17 cellular contexts compared by ENCODE assay signal in the genomic region with DNA sequence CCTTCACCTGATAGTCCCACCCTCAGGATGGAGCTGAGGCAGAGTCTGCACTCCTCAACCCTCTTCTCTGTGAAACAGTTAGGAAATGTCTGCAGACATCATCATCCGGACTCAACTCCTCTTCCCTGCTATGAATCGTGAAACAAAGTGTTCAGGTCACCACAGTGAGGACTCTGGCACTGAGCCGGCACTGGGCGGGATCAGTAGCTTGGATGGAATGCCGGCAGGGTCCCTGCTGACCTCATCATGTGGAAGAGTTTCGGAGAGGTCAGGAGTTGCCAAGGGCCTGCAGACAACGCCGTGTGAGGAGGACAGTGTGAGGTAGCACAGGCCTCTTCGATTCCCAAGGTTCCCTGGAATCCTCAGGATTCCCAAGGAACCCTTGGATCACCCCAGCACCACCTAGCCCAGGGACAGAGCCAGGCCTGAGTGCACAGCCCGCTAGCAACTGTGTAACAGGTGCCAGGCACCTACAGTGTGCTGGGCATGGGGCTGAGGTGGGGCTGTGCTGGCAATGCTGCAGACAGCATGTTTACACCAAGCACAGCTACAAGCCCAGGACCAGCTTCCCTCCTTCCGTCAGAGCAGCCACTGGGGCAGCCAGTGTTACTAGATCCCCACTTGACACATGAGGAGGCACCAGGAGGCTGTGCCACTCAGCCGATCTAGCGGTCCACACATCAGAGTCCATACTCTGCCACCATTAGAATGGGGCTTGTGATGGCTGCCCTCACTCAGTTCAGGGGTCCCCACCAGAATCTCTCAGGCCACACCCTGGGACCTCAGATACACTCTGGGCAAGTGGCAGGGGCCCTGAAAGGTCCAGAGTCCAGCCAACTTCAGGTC. TPM values are rescaled to one million over a fixed set of nuclear protein-coding genes. Genes with fewer than 3 reads are reported as not detected.
DNase-seq lines count a peak whose midpoint lies in the region; ATAC-seq and TF ChIP-seq lines count a peak whose summit lies in the region.
"Had no signal": no experiment of that assay in that cellular context is flagged by ENCODE, and none has a peak within 500 bp of the region (broad histone marks: within the 10 kb centered on the region; RNA-seq: fewer than 3 reads in every experiment).

No MANE protein-coding gene starts in this region.

- H3K4me3 ChIP-seq in choroid plexus epithelial cell (ENCODE audit: low read depth, low read length), result no peak overlapping the region
- H3K4me3 ChIP-seq: gastrocnemius medialis, upper lobe of left lung had no signal

- peaks cover 9% of the 10 kb centered on the region for H3K36me3 Mint-ChIP-seq in Calu3 (ENCODE audit: insufficient read depth, unreplicated experiment)
- H3K36me3 Mint-ChIP-seq in activated CD4-positive, alpha-beta memory T cell treated with anti-CD3 and anti-CD28 coated beads, Interleukin-2, amount 10 ng/mL, durations not matched to agents 7 days and 5 days (ENCODE audit: low read depth), result no peaks in the 10 kb centered on the region
- H3K36me3 Mint-ChIP-seq: T-cell had no signal

- CTCF ChIA-PET in Calu3 (lab: Charles Lee), result interaction anchor here (1.1 to 1.4 kb wide), 2 partner anchors 20 to 31 kb away, joined by 3 to 4 read pairs; no protein-coding TSS in a partner anchor
- CTCF ChIA-PET in activated CD4-positive, alpha-beta memory T cell treated with anti-CD3 and anti-CD28 coated beads, Interleukin-2, amount 10 ng/mL, durations not matched to agents 7 days and 5 days (lab: Charles Lee), result no interaction called here

- H3K4me1 Mint-ChIP-seq in Calu3 (ENCODE audit: low read depth, unreplicated experiment), result peaks cover 17% of the 10 kb centered on the region
- H3K4me1 Mint-ChIP-seq in activated CD4-positive, alpha-beta memory T cell treated with anti-CD3 and anti-CD28 coated beads, Interleukin-2, amount 10 ng/mL, durations not matched to agents 7 days and 5 days, result no peaks in the 10 kb centered on the region
- H3K4me1 Mint-ChIP-seq: T-cell had no signal

- DNase-seq in Calu3 (peak; percentile 32), choroid plexus epithelial cell (ENCODE audit: low read depth) (peak; percentile 60), kidney tubule cell (ENCODE audit: low spot score) (peak; percentile 45), retina (peak; percentile 28), NOMO-1 treated with dmso at 0.1 percent for 144 hours (lab: John Stamatoyannopoulos, UW; ENCODE audit: unreplicated experiment) (no peak), SIG-M5 treated with dmso at 0.1 percent for 504 hours (lab: John Stamatoyannopoulos, UW; ENCODE audit: unreplicated experiment) (no peak)
- DNase-seq in activated CD4-positive, alpha-beta memory T cell treated with anti-CD3 and anti-CD28 coated beads, Interleukin-2, amount 10 ng/mL, durations not matched to agents 7 days and 5 days, result no peak
- DNase-seq: activated T-cell treated with anti-CD3 and anti-CD28 coated beads, Interleukin-2, amount 50 U/mL, for 4 hours; effector CD8-positive, alpha-beta T cell; gastrocnemius medialis; NCI-H1105 treated with DMSO at 0.1 percent for 48 hours; OCI-M1; T-cell; upper lobe of left lung had no signal

- no peak for ATAC-seq in HG03025 (IDR thresholded peaks at IDR 0.05; ENCODE audit: low FRiP score, unreplicated experiment)
- ATAC-seq: activated T-cell treated with anti-CD3 and anti-CD28 coated beads, Interleukin-2, amount 50 U/mL, for 4 hours; gastrocnemius medialis; T-cell had no signal

- no peak overlapping the region for H3K4me3 Mint-ChIP-seq in Calu3 (ENCODE audit: low read depth, unreplicated experiment)
- no peak overlapping the region for H3K4me3 Mint-ChIP-seq in activated CD4-positive, alpha-beta memory T cell treated with anti-CD3 and anti-CD28 coated beads, Interleukin-2, amount 10 ng/mL, durations not matched to agents 7 days and 5 days
- H3K4me3 Mint-ChIP-seq: activated T-cell treated with anti-CD3 and anti-CD28 coated beads, Interleukin-2, amount 50 U/mL, for 4 hours; T-cell had no signal

- no peak overlapping the region for H3K27ac Mint-ChIP-seq in Calu3 (ENCODE audit: unreplicated experiment)
- no peak overlapping the region for H3K27ac Mint-ChIP-seq in activated CD4-positive, alpha-beta memory T cell treated with anti-CD3 and anti-CD28 coated beads, Interleukin-2, amount 10 ng/mL, durations not matched to agents 7 days and 5 days
- H3K27ac Mint-ChIP-seq: T-cell had no signal

- POLR2A ChIA-PET in activated CD4-positive, alpha-beta memory T cell treated with anti-CD3 and anti-CD28 coated beads, Interleukin-2, amount 10 ng/mL, durations not matched to agents 7 days and 5 days (lab: Charles Lee), result no interaction called here

- no peaks in the 10 kb centered on the region for H3K27me3 Mint-ChIP-seq in Calu3 (ENCODE audit: unreplicated experiment)
- no peaks in the 10 kb centered on the region for H3K27me3 Mint-ChIP-seq in activated CD4-positive, alpha-beta memory T cell treated with anti-CD3 and anti-CD28 coated beads, Interleukin-2, amount 10 ng/mL, durations not matched to agents 7 days and 5 days

- TF ChIP-seq CTCF in Calu3 (IDR thresholded peaks at IDR 0.05; ENCODE audit: unreplicated experiment), result no peak
- no peak for TF ChIP-seq CTCF in choroid plexus epithelial cell (conservative IDR thresholded peaks at IDR 0.05; ENCODE audit: low read depth, low read length)

- no TSS peak for BruUV-seq in Calu3 (replicated peaks; lab: Mats Ljungman, UMichigan)

- intact Hi-C loops in Calu3 (cut with micrococcal nuclease; ENCODE audit: unreplicated experiment), result no loop called here

- no peaks in the 10 kb centered on the region for H3K9me3 Mint-ChIP-seq in Calu3 (ENCODE audit: low read depth, unreplicated experiment)
- no peaks in the 10 kb centered on the region for H3K9me3 Mint-ChIP-seq in activated CD4-positive, alpha-beta memory T cell treated with anti-CD3 and anti-CD28 coated beads, Interleukin-2, amount 10 ng/mL, durations not matched to agents 7 days and 5 days
- H3K9me3 Mint-ChIP-seq: activated T-cell treated with anti-CD3 and anti-CD28 coated beads, Interleukin-2, amount 50 U/mL, for 4 hours; T-cell had no signal

RNA-seq across cellular contexts. Expression of a gene that starts 0.7 kb away (rescaled TPM):
- total RNA-seq in Calu3 (2022), result not detected in 2 replicates
- not detected for total RNA-seq in activated CD4-positive, alpha-beta memory T cell treated with anti-CD3 and anti-CD28 coated beads, Interleukin-2, amount 10 ng/mL, durations not matched to agents 7 days and 5 days
- total RNA-seq: activated T-cell treated with anti-CD3 and anti-CD28 coated beads, Interleukin-2, amount 50 U/mL, for 4 hours; gastrocnemius medialis; HT1080; omental fat pad; T-cell; upper lobe of left lung had no signal

Comparison
In these comparisons a context has a peak if more than half of its experiments do, and no peak if none do; other contexts are left out.
1. DNase-seq: peak in Calu3 (single experiment), choroid plexus epithelial cell (single experiment), kidney tubule cell (single experiment) and retina (single experiment); none in activated CD4-positive, alpha-beta memory T cell treated with anti-CD3 and anti-CD28 coated beads, Interleukin-2, amount 10 ng/mL, durations not matched to agents 7 days and 5 days (single experiment), NOMO-1 treated with dmso at 0.1 percent for 144 hours (single experiment) and SIG-M5 treated with dmso at 0.1 percent for 504 hours (single experiment).